1 cellular context compared by ENCODE assay signal in the genomic region with DNA sequence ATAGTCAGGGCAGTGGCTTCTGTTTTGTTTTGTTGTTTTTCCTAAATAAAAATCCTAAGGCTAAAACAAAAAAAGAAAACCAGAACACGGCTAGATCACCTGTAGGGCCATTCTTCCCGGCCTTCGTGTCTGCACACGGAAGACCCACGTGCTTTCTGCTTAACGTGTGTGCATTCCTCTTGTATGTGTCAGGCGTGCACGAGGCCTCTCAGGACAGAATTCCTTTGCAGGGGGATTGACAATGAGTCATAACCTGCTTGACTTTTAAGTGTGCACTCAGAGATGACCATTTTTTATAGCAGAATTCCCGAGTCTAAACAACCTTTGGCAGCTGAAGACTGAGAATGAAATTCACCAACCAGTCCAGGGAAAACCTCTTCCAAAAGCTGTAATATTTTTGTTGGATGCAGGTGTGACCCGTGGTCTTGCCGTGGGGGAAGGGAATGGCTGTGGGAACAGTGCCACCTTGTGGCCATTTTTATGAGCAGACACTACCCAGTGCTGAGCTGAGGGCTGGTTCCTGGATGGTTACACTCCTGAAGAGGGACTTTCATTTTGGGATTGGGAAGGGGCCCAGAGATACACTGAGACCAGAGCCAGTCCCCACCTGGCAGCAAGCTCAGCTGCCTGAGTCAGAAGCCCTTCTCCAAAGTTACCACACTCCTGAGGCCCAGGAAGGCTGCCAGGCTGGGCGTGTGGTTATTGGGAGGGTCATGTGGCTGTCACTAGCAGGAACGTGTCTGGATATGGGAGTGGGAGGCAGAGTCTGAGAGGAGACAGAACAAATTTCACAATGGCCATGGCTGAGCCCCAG.
TF ChIP-seq lines count a peak whose summit lies in the region.

No MANE protein-coding gene starts in this region.

TF ChIP-seq in IMR-90, 13 proteins besides CTCF, POLR2A, EP300 and RAD21 (continued from another document):
- TF ChIP-seq FOS (IDR thresholded peaks at IDR 0.05; ENCODE audit: low read depth, low read length): peak; percentile 93
- TF ChIP-seq SMC3 (IDR thresholded peaks at IDR 0.05; ENCODE audit: low read depth, low read length): peak; percentile 87
- TF ChIP-seq CHD1 (IDR thresholded peaks at IDR 0.05; ENCODE audit: low read depth, low read length): no peak
- TF ChIP-seq, protein P1, sequence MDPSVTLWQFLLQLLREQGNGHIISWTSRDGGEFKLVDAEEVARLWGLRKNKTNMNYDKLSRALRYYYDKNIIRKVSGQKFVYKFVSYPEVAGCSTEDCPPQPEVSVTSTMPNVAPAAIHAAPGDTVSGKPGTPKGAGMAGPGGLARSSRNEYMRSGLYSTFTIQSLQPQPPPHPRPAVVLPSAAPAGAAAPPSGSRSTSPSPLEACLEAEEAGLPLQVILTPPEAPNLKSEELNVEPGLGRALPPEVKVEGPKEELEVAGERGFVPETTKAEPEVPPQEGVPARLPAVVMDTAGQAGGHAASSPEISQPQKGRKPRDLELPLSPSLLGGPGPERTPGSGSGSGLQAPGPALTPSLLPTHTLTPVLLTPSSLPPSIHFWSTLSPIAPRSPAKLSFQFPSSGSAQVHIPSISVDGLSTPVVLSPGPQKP (IDR thresholded peaks at IDR 0.05; ENCODE audit: borderline replicate concordance, low read depth, low read length): no peak
